ENCODE assay signal across 8 cellular contexts in genomic region chr9:136050706-136051567, GRCh38. TPM values are rescaled to one million over a fixed set of nuclear protein-coding genes. Genes with fewer than 3 reads are reported as not detected.
DNase-seq lines count a peak whose midpoint lies in the region; ATAC-seq and TF ChIP-seq lines count a peak whose summit lies in the region.

No MANE protein-coding gene starts in this region.

- CTCF ChIA-PET in CD4-positive, alpha-beta T cell (lab: Charles Lee) = interaction anchor here (1.0 kb wide), 1 partner anchor 83 kb away, joined by 3 read pairs; no protein-coding TSS in a partner anchor

- H3K27ac Mint-ChIP-seq in stimulated activated naive CD8-positive, alpha-beta T cell treated with anti-CD3 and anti-CD28 coated beads, Interleukin-15, amount 100 ng/mL, for 72 hours = no peak overlapping the region
- H3K27ac Mint-ChIP-seq in CD4-positive, alpha-beta T cell = no peak overlapping the region

- H3K9ac ChIP-seq in endocrine pancreas (ENCODE audit: control insufficient read depth, insufficient read depth, low read length) = peak overlapping the region; percentile 54
- peak overlapping the region; percentile 34 for H3K9ac ChIP-seq in mucosa of stomach (ENCODE audit: low read length)

- POLR2A ChIA-PET in CD4-positive, alpha-beta T cell (lab: Charles Lee) = no interaction called here

- no peak overlapping the region for H3K4me3 ChIP-seq in endocrine pancreas (ENCODE audit: control insufficient read depth, insufficient read depth, low read length)
- H3K4me3 ChIP-seq in mucosa of stomach (ENCODE audit: low read length) = no peak overlapping the region

- peak; percentile 5 for ATAC-seq in stimulated activated naive CD8-positive, alpha-beta T cell treated with anti-CD3 and anti-CD28 coated beads, Interleukin-15, amount 100 ng/mL, for 72 hours
- no peak for ATAC-seq in stimulated activated naive CD8-positive, alpha-beta T cell treated with anti-CD3 and anti-CD28 coated beads, Interleukin-15, Interleukin-2, amounts not matched to agents 100 U/mL and 50 U/mL, for 24 hours
- no peak for ATAC-seq in HG03460 (IDR thresholded peaks at IDR 0.05; ENCODE audit: unreplicated experiment)
- no peak for ATAC-seq in CD4-positive, alpha-beta T cell (ENCODE audit: poor library complexity)

- H3K4me1 ChIP-seq in endocrine pancreas (ENCODE audit: control insufficient read depth, insufficient read depth, low read length) = no peaks in the 10 kb centered on the region
- H3K4me1 ChIP-seq in mucosa of stomach (ENCODE audit: control insufficient read depth, insufficient read depth, low read length) = peaks cover 43% of the 10 kb centered on the region

- peaks cover 36% of the 10 kb centered on the region for H3K4me1 Mint-ChIP-seq in stimulated activated naive CD8-positive, alpha-beta T cell treated with anti-CD3 and anti-CD28 coated beads, Interleukin-15, amount 100 ng/mL, for 72 hours
- H3K4me1 Mint-ChIP-seq in CD4-positive, alpha-beta T cell (ENCODE audit: low read depth) = peaks cover 15% of the 10 kb centered on the region

- H3K9me3 Mint-ChIP-seq in stimulated activated naive CD8-positive, alpha-beta T cell treated with anti-CD3 and anti-CD28 coated beads, Interleukin-15, amount 100 ng/mL, for 72 hours = no peaks in the 10 kb centered on the region
- no peaks in the 10 kb centered on the region for H3K9me3 Mint-ChIP-seq in CD4-positive, alpha-beta T cell

- H3K27me3 ChIP-seq in endocrine pancreas (ENCODE audit: control insufficient read depth, insufficient read depth, low read length) (no peaks in the 10 kb centered on the region), mucosa of stomach (ENCODE audit: control insufficient read depth, insufficient read depth, low read length) (no peaks in the 10 kb centered on the region)
- peaks cover 20% of the 10 kb centered on the region for H3K27me3 ChIP-seq in CD4-positive, alpha-beta T cell (ENCODE audit: control insufficient read depth, insufficient read depth, low read length)

- DNase-seq in stimulated activated naive CD8-positive, alpha-beta T cell treated with anti-CD3 and anti-CD28 coated beads, Interleukin-15, amount 100 ng/mL, for 72 hours = no peak
- no peak for DNase-seq in stimulated activated naive CD8-positive, alpha-beta T cell treated with anti-CD3 and anti-CD28 coated beads, Interleukin-15, Interleukin-2, amounts not matched to agents 100 U/mL and 50 U/mL, for 24 hours
- no peak for DNase-seq in pons (ENCODE audit: low spot score)
- no peak for DNase-seq in NCI-H524 treated with DMSO at 0.1 percent for 48 hours (lab: John Stamatoyannopoulos, UW)
- no peak for DNase-seq in CD4-positive, alpha-beta T cell

- H3K36me3 ChIP-seq in endocrine pancreas (ENCODE audit: control insufficient read depth, insufficient read depth, low read length) = no peaks in the 10 kb centered on the region
- H3K36me3 ChIP-seq in mucosa of stomach (ENCODE audit: control insufficient read depth, insufficient read depth, low read length) = no peaks in the 10 kb centered on the region

- H3K27me3 Mint-ChIP-seq in stimulated activated naive CD8-positive, alpha-beta T cell treated with anti-CD3 and anti-CD28 coated beads, Interleukin-15, amount 100 ng/mL, for 72 hours = peaks cover 25% of the 10 kb centered on the region
- peaks cover 18% of the 10 kb centered on the region for H3K27me3 Mint-ChIP-seq in CD4-positive, alpha-beta T cell

- no peak for TF ChIP-seq CTCF in CD4-positive, alpha-beta T cell (IDR thresholded peaks at IDR 0.05)

- H3K4me3 Mint-ChIP-seq in stimulated activated naive CD8-positive, alpha-beta T cell treated with anti-CD3 and anti-CD28 coated beads, Interleukin-15, amount 100 ng/mL, for 72 hours = peak overlapping the region; percentile 15 to 46
- H3K4me3 Mint-ChIP-seq in CD4-positive, alpha-beta T cell = no peak overlapping the region

- H3K9me3 ChIP-seq in endocrine pancreas (ENCODE audit: control insufficient read depth, low read length) (no peaks in the 10 kb centered on the region), mucosa of stomach (ENCODE audit: control insufficient read depth, low read length) (no peaks in the 10 kb centered on the region)
- H3K9me3 ChIP-seq in CD4-positive, alpha-beta T cell (ENCODE audit: control insufficient read depth, low read length) = no peaks in the 10 kb centered on the region

- intact Hi-C loops in CD4-positive, alpha-beta T cell (cut with DNase I, micrococcal nuclease) = no loop called here

- no peak overlapping the region for H3K27ac ChIP-seq in CD4-positive, alpha-beta T cell (ENCODE audit: low read depth, low read length)

- no peaks in the 10 kb centered on the region for H3K36me3 Mint-ChIP-seq in CD4-positive, alpha-beta T cell (ENCODE audit: low read depth)

RNA-seq across cellular contexts. Expression of gene NACC2, which starts 44.2 kb away (rescaled TPM):
- total RNA-seq in CD4-positive, alpha-beta T cell = 1 to 10 TPM; 2.1 to 2.7 TPM
